Comparison of ENCODE assay signal across 16 cellular contexts in genomic region chr20:61965606-61966491, GRCh38.
A peak's percentile ranks its signal among the peaks of the same experiment; 100 is the strongest.
DNase-seq lines count a peak whose midpoint lies in the region; ATAC-seq and TF ChIP-seq lines count a peak whose summit lies in the region.
"Had no signal": no experiment of that assay in that cellular context is flagged by ENCODE, and none has a peak within 500 bp of the region (broad histone marks: within the 10 kb centered on the region; RNA-seq: fewer than 3 reads in every experiment).

No MANE protein-coding gene starts in this region.

- no peak overlapping the region for H3K27ac ChIP-seq in 22Rv1
- H3K27ac ChIP-seq in WERI-Rb-1: no peak overlapping the region
- no peak overlapping the region for H3K27ac ChIP-seq in brain microvascular endothelial cell
- H3K27ac ChIP-seq: BLaER1 treated with 17β-estradiol and CSF1 and Interleukin-3, amounts not matched to agents 10 nM and 100 nM; body of pancreas; foreskin keratinocyte had no signal

- peak overlapping the region; percentile 26 for H3K4me3 ChIP-seq in WERI-Rb-1 (ENCODE audit: low read depth, low read length)
- no peak overlapping the region for H3K4me3 ChIP-seq in brain microvascular endothelial cell (ENCODE audit: low read depth, low read length)
- H3K4me3 ChIP-seq: BLaER1 treated with 17β-estradiol and CSF1 and Interleukin-3, amounts not matched to agents 10 nM and 100 nM; body of pancreas had no signal

- H3K4me1 Mint-ChIP-seq in memory B cell (no peaks in the 10 kb centered on the region), T-helper 17 cell (no peaks in the 10 kb centered on the region)

- in situ Hi-C loops in brain microvascular endothelial cell (cut with HindIII; ENCODE audit: low pct_ligation_motif_present, low sequenced_read_pairs): no loop called here

- H3K36me3 Mint-ChIP-seq in memory B cell: peaks cover 2% of the 10 kb centered on the region
- no peaks in the 10 kb centered on the region for H3K36me3 Mint-ChIP-seq in T-helper 17 cell (ENCODE audit: low read depth)

- H3K27me3 Mint-ChIP-seq in memory B cell (peaks cover 15% of the 10 kb centered on the region), T-helper 17 cell (peaks cover 23% of the 10 kb centered on the region)

- H3K9me3 ChIP-seq in WERI-Rb-1 (ENCODE audit: severe bottlenecking): no peaks in the 10 kb centered on the region
- H3K9me3 ChIP-seq in T-helper 17 cell (ENCODE audit: control insufficient read depth, low read length, poor library complexity, severe bottlenecking): no peaks in the 10 kb centered on the region
- H3K9me3 ChIP-seq: BLaER1 treated with 17β-estradiol and CSF1 and Interleukin-3, amounts not matched to agents 10 nM and 100 nM; body of pancreas had no signal

- 0 out of 2 replicates have a peak, but pooled peaks have one; percentile 15 for TF ChIP-seq CTCF in 22Rv1 (IDR thresholded peaks at IDR 0.05)
- TF ChIP-seq CTCF in GM12872 (IDR thresholded peaks at IDR 0.05; ENCODE audit: insufficient read depth, low read depth, low read length): 0 out of 3 replicates have a peak, but pooled peaks have one; percentile 13
- no peak for TF ChIP-seq CTCF in WERI-Rb-1 (IDR thresholded peaks at IDR 0.05; ENCODE audit: low read depth, low read length)
- TF ChIP-seq CTCF in brain microvascular endothelial cell (IDR thresholded peaks at IDR 0.05; ENCODE audit: low read depth, low read length, missing control alignments): no peak

- no peaks in the 10 kb centered on the region for H3K27me3 ChIP-seq in WERI-Rb-1 (ENCODE audit: insufficient read depth, low read depth, severe bottlenecking)
- H3K27me3 ChIP-seq in brain microvascular endothelial cell (replicated peaks): peaks cover 16% of the 10 kb centered on the region
- H3K27me3 ChIP-seq: body of pancreas had no signal

- ATAC-seq in memory B cell (ENCODE audit: low read depth) (no peak), T-helper 17 cell (no peak), GM21367 (IDR thresholded peaks at IDR 0.05; ENCODE audit: unreplicated experiment) (no peak)
- ATAC-seq: activated CD8-positive, alpha-beta T cell treated with anti-CD3 and anti-CD28 coated beads for 36 hours; body of pancreas had no signal

- H3K4me3 Mint-ChIP-seq in memory B cell (peak overlapping the region; percentile 27), T-helper 17 cell (no peak overlapping the region)
- H3K4me3 Mint-ChIP-seq: activated CD8-positive, alpha-beta T cell treated with anti-CD3 and anti-CD28 coated beads for 36 hours had no signal

- H3K27ac Mint-ChIP-seq in memory B cell (no peak overlapping the region), T-helper 17 cell (no peak overlapping the region)
- H3K27ac Mint-ChIP-seq: activated CD8-positive, alpha-beta T cell treated with anti-CD3 and anti-CD28 coated beads for 36 hours had no signal

- H3K9me3 Mint-ChIP-seq in memory B cell: peaks cover 3% of the 10 kb centered on the region
- H3K9me3 Mint-ChIP-seq: activated CD8-positive, alpha-beta T cell treated with anti-CD3 and anti-CD28 coated beads for 36 hours had no signal

- H3K36me3 ChIP-seq in WERI-Rb-1 (no peaks in the 10 kb centered on the region), brain microvascular endothelial cell (replicated peaks) (no peaks in the 10 kb centered on the region)
- H3K36me3 ChIP-seq: BLaER1 treated with 17β-estradiol and CSF1 and Interleukin-3, amounts not matched to agents 10 nM and 100 nM had no signal

- DNase-seq in WERI-Rb-1: peak; percentile 41
- DNase-seq in memory B cell (ENCODE audit: low spot score in 2 of 2): no peak
- no peak for DNase-seq in T-helper 17 cell
- DNase-seq in GM03348 (ENCODE audit: low spot score): no peak
- DNase-seq in brain microvascular endothelial cell: no peak
- DNase-seq: activated CD8-positive, alpha-beta T cell treated with anti-CD3 and anti-CD28 coated beads for 36 hours; activated naive CD4-positive, alpha-beta T cell treated with Interleukin-2 at 50 U/mL for 16 hours; foreskin keratinocyte; KG1; NCI-H1694; T1000 had no signal

Comparison
In these comparisons a context has a peak if more than half of its experiments do, and no peak if none do; other contexts are left out.
1. CTCF ChIP-seq: peak in 22Rv1 (single experiment) and GM12872 (single experiment); none in WERI-Rb-1 (single experiment) and brain microvascular endothelial cell (single experiment).